ENCODE assay signal across 20 cellular contexts in the genomic region with DNA sequence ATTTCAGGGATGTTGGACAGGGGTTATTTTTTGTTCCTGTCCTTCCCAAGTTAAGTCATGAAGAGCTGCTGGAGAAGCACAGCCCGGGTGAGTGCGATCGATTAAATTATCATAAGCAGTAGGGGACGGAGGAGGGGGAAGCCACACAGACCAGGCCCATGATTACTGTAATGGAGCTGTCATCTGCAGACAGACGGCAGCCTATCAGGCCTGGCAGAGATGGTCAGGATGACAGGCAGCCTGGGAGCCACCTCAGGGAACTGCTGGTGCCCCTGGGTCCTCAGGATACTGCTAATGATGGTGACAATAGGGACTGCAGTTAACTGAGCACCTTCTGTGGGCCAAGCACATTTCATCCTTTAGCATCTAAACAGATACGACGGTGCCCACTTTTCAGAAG.
DNase-seq lines count a peak whose midpoint lies in the region; ATAC-seq and TF ChIP-seq lines count a peak whose summit lies in the region.
"Had no signal": no experiment of that assay in that cellular context is flagged by ENCODE, and none has a peak within 500 bp of the region (broad histone marks: within the 10 kb centered on the region; RNA-seq: fewer than 3 reads in every experiment).

No MANE protein-coding gene starts in this region.

- H3K4me1 ChIP-seq in neuronal stem cell (ENCODE audit: control insufficient read depth in 2 of 2, insufficient read depth in 1 of 2, low read depth in 1 of 2, low read length in 2 of 2) = peaks cover 0 to 8% of the 10 kb centered on the region in 2 donors
- H3K4me1 ChIP-seq in suprapubic skin = no peaks in the 10 kb centered on the region
- H3K4me1 ChIP-seq: A549 had no signal

- H2BK5ac ChIP-seq in neuronal stem cell (ENCODE audit: low read length) = no peak overlapping the region

- H4K91ac ChIP-seq in neuronal stem cell (ENCODE audit: low read depth, low read length, poor library complexity) = no peak overlapping the region

- H3K27me3 Mint-ChIP-seq in WTC11 (ENCODE audit: low read depth) = no peaks in the 10 kb centered on the region

- no peak overlapping the region for H2AFZ ChIP-seq in neuronal stem cell (ENCODE audit: low read length)

- no peak overlapping the region for H3K4me2 ChIP-seq in neuronal stem cell (ENCODE audit: insufficient read depth, low read length, poor library complexity, severe bottlenecking)
- H3K4me2 ChIP-seq: A549 had no signal

- no peak overlapping the region for H3K9ac ChIP-seq in neuronal stem cell (ENCODE audit: low read depth, low read length, poor library complexity)
- H3K9ac ChIP-seq: BLaER1 had no signal

- TF ChIP-seq CTCF in WTC11 (IDR thresholded peaks at IDR 0.05) (no peak), suprapubic skin (IDR thresholded peaks at IDR 0.05) (no peak)

- peak; percentile 34; the same call in 1 of the 2 replicates for ATAC-seq in WTC11
- no peak for ATAC-seq in HG03565 (IDR thresholded peaks at IDR 0.05; ENCODE audit: unreplicated experiment)
- ATAC-seq: HepG2 had no signal

- no peaks in the 10 kb centered on the region for H3K36me3 Mint-ChIP-seq in WTC11
- H3K36me3 Mint-ChIP-seq: CD14-positive monocyte; CD4-positive, alpha-beta memory T cell had no signal

- H3K27me3 ChIP-seq in neuronal stem cell (ENCODE audit: control insufficient read depth in 3 of 3, insufficient read depth in 3 of 3, low read depth in 1 of 3, low read length in 3 of 3) (peaks cover 0 to 3% (median 0%) of the 10 kb centered on the region in 3 experiments), suprapubic skin (peaks cover 8% of the 10 kb centered on the region)
- H3K27me3 ChIP-seq: BLaER1 had no signal

- no peak overlapping the region for H3K27ac Mint-ChIP-seq in WTC11
- H3K27ac Mint-ChIP-seq: CD14-positive monocyte; CD4-positive, alpha-beta memory T cell; HFFc6; IgD-negative memory B cell had no signal

- no peak overlapping the region for H3K4ac ChIP-seq in neuronal stem cell (ENCODE audit: low read length)

- no peaks in the 10 kb centered on the region for H3K79me1 ChIP-seq in neuronal stem cell (ENCODE audit: low read depth, low read length)

- no peak overlapping the region for H2BK120ac ChIP-seq in neuronal stem cell (ENCODE audit: low read depth, low read length)

- H3K4me3 ChIP-seq in neuronal stem cell (ENCODE audit: low read length in 2 of 2) = no peak overlapping the region
- no peak overlapping the region for H3K4me3 ChIP-seq in suprapubic skin
- H3K4me3 ChIP-seq: A549, BLaER1 had no signal

- H3K27ac ChIP-seq in neuronal stem cell (replicated peaks; ENCODE audit: low read length) (no peak overlapping the region), suprapubic skin (no peak overlapping the region)
- H3K27ac ChIP-seq: 22Rv1, A549 had no signal

- DNase-seq in NCI-H82 (lab: John Stamatoyannopoulos, UW) (peak; percentile 71), NCI-H82 treated with DMSO at 0.1 percent for 48 hours (lab: John Stamatoyannopoulos, UW; ENCODE audit: unreplicated experiment) (no peak), NCI-H2227 (lab: John Stamatoyannopoulos, UW; ENCODE audit: unreplicated experiment) (peak; percentile 67), WTC11 (ENCODE audit: low spot score) (no peak), neuronal stem cell (ENCODE audit: low spot score) (no peak), activated gamma-delta T cell treated with Interleukin-2 at 50 U/mL for 16 hours (no peak), suprapubic skin (ENCODE audit: low spot score in 2 of 2) (no peak)
- DNase-seq: AML-193; CD4-positive, alpha-beta memory T cell; DMS153; GDM1; HCEC 1CT; HFFc6 had no signal

- no peak for TF ChIP-seq EP300 in suprapubic skin (IDR thresholded peaks at IDR 0.05)

- no peaks in the 10 kb centered on the region for H3K9me3 ChIP-seq in neuronal stem cell (replicated peaks in 1 of 2; ENCODE audit: control insufficient read depth in 2 of 2, insufficient read depth in 1 of 2, low read depth in 1 of 2, low read length in 2 of 2)
- H3K9me3 ChIP-seq in suprapubic skin = no peaks in the 10 kb centered on the region
- H3K9me3 ChIP-seq: BLaER1 had no signal

- H4K8ac ChIP-seq in neuronal stem cell (ENCODE audit: low read depth, low read length) = no peak overlapping the region

- no peak overlapping the region for H3K23ac ChIP-seq in neuronal stem cell (ENCODE audit: low read depth, low read length, poor library complexity)

- H3K14ac ChIP-seq in neuronal stem cell (ENCODE audit: low read length) = no peak overlapping the region

- no peak for TF ChIP-seq POLR2A in suprapubic skin (IDR thresholded peaks at IDR 0.05)

- H3K4me1 Mint-ChIP-seq in WTC11 = peaks cover 36% of the 10 kb centered on the region
- H3K4me1 Mint-ChIP-seq: CD14-positive monocyte; CD4-positive, alpha-beta memory T cell had no signal

- H3K18ac ChIP-seq in neuronal stem cell (ENCODE audit: low read length) = no peak overlapping the region

- no peak overlapping the region for H2BK12ac ChIP-seq in neuronal stem cell (ENCODE audit: low read length)

- H3K4me3 Mint-ChIP-seq in WTC11 = no peak overlapping the region
- H3K4me3 Mint-ChIP-seq: CD14-positive monocyte; CD4-positive, alpha-beta memory T cell; HFFc6; IgD-negative memory B cell had no signal

- no CpG with 5 or more reads among the region's 7 CpGs for WGBS in neuronal stem cell (ENCODE audit: extremely low coverage in 2 of 2, insufficient read length in 2 of 2, insufficient replicate concordance in 1 of 2), 2 donors
- WGBS in suprapubic skin = 67% methylated on average over 7 of the region's 7 CpGs

- CTCF ChIA-PET in WTC11 (lab: Charles Lee) = interaction anchor here (0.6 to 1.2 kb wide), 4 partner anchors 58 to 135 kb away, joined by 3 to 7 read pairs (median 3); no protein-coding TSS in a partner anchor

- no peak overlapping the region for H2AK5ac ChIP-seq in neuronal stem cell (ENCODE audit: low read depth, low read length)

- POLR2A ChIA-PET in WTC11 (lab: Charles Lee) = no interaction called here

- H3K36me3 ChIP-seq in neuronal stem cell (replicated peaks in 1 of 2; ENCODE audit: control insufficient read depth in 2 of 2, insufficient read depth in 2 of 2, low read length in 2 of 2) (no peaks in the 10 kb centered on the region), suprapubic skin (no peaks in the 10 kb centered on the region)
- H3K36me3 ChIP-seq: BLaER1 had no signal

- H3K9me3 Mint-ChIP-seq in WTC11 = no peaks in the 10 kb centered on the region
- H3K9me3 Mint-ChIP-seq: HFFc6 had no signal

- H2BK15ac ChIP-seq in neuronal stem cell (ENCODE audit: low read length) = peak overlapping the region; percentile 95

TF ChIP-seq in WTC11, 78 proteins besides CTCF, POLR2A, EP300 and RAD21 (continues in another document):
- TF ChIP-seq, protein P1, sequence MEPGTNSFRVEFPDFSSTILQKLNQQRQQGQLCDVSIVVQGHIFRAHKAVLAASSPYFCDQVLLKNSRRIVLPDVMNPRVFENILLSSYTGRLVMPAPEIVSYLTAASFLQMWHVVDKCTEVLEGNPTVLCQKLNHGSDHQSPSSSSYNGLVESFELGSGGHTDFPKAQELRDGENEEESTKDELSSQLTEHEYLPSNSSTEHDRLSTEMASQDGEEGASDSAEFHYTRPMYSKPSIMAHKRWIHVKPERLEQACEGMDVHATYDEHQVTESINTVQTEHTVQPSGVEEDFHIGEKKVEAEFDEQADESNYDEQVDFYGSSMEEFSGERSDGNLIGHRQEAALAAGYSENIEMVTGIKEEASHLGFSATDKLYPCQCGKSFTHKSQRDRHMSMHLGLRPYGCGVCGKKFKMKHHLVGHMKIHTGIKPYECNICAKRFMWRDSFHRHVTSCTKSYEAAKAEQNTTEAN (CRISPR knock-in tag; IDR thresholded peaks at IDR 0.05) = no peak
- TF ChIP-seq TEAD4 (CRISPR knock-in tag; IDR thresholded peaks at IDR 0.05) (no peak), ZBTB21 (CRISPR knock-in tag; IDR thresholded peaks at IDR 0.05; ENCODE audit: borderline replicate concordance) (no peak), HMGXB4 (CRISPR knock-in tag; IDR thresholded peaks at IDR 0.05) (no peak), ZNF219 (CRISPR knock-in tag; IDR thresholded peaks at IDR 0.05; ENCODE audit: borderline replicate concordance) (no peak), ZNF671 (CRISPR knock-in tag; IDR thresholded peaks at IDR 0.05) (no peak), JUN (CRISPR knock-in tag; IDR thresholded peaks at IDR 0.05) (no peak), E2F5 (CRISPR knock-in tag; IDR thresholded peaks at IDR 0.05) (no peak)
- TF ChIP-seq, protein P2, sequence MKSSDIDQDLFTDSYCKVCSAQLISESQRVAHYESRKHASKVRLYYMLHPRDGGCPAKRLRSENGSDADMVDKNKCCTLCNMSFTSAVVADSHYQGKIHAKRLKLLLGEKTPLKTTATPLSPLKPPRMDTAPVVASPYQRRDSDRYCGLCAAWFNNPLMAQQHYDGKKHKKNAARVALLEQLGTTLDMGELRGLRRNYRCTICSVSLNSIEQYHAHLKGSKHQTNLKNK (CRISPR knock-in tag; IDR thresholded peaks at IDR 0.05) = no peak
- TF ChIP-seq, protein P3, sequence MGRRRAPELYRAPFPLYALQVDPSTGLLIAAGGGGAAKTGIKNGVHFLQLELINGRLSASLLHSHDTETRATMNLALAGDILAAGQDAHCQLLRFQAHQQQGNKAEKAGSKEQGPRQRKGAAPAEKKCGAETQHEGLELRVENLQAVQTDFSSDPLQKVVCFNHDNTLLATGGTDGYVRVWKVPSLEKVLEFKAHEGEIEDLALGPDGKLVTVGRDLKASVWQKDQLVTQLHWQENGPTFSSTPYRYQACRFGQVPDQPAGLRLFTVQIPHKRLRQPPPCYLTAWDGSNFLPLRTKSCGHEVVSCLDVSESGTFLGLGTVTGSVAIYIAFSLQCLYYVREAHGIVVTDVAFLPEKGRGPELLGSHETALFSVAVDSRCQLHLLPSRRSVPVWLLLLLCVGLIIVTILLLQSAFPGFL (CRISPR knock-in tag; IDR thresholded peaks at IDR 0.05; ENCODE audit: borderline replicate concordance) = no peak

Comparison
In these comparisons a context has a peak if more than half of its experiments do, and no peak if none do; other contexts are left out.
1. DNase-seq: peak in NCI-H82 (single experiment) and NCI-H2227 (single experiment); none in NCI-H82 treated with DMSO at 0.1 percent for 48 hours (single experiment), WTC11 (single experiment), neuronal stem cell (single experiment), activated gamma-delta T cell treated with Interleukin-2 at 50 U/mL for 16 hours (single experiment) and suprapubic skin (0 of 2).